1 cellular context compared by ENCODE assay signal in genomic region chr17:76569607-76570279, GRCh38.
TF ChIP-seq lines count a peak whose summit lies in the region.

No MANE protein-coding gene starts in this region.

TF ChIP-seq in HepG2, 621 proteins besides CTCF, POLR2A, EP300 and RAD21 (continued from another document and continues in another):
- TF ChIP-seq AHDC1 (CRISPR knock-in tag; IDR thresholded peaks at IDR 0.05; ENCODE audit: borderline replicate concordance) (0 out of 2 replicates have a peak, but pooled peaks have one; percentile 21), ZNF263 (CRISPR knock-in tag; IDR thresholded peaks at IDR 0.05) (0 out of 2 replicates have a peak, but pooled peaks have one; percentile 18), ZNF343 (CRISPR knock-in tag; IDR thresholded peaks at IDR 0.05) (0 out of 2 replicates have a peak, but pooled peaks have one; percentile 5), ZBTB25 (CRISPR knock-in tag; IDR thresholded peaks at IDR 0.05) (peak; percentile 50; the same call in 1 of the 2 replicates), NCOR1 (IDR thresholded peaks at IDR 0.05; ENCODE audit: borderline replicate concordance, low read length) (peak; percentile 50; the same call in 1 of the 2 replicates), PATZ1 (CRISPR knock-in tag; IDR thresholded peaks at IDR 0.05) (peak; percentile 82), NR2C2 (CRISPR knock-in tag; IDR thresholded peaks at IDR 0.05; ENCODE audit: borderline replicate concordance) (peak; percentile 46; the same call in 1 of the 2 replicates), ZMYM2 (CRISPR knock-in tag; IDR thresholded peaks at IDR 0.05) (0 out of 2 replicates have a peak, but pooled peaks have one; percentile 50), THAP11 (CRISPR knock-in tag; IDR thresholded peaks at IDR 0.05) (peak; percentile 65), MIER2 (CRISPR knock-in tag; IDR thresholded peaks at IDR 0.05) (0 out of 2 replicates have a peak, but pooled peaks have one; percentile 9), CSRNP1 (CRISPR knock-in tag; IDR thresholded peaks at IDR 0.05) (peak; percentile 77), ZNF274 (CRISPR knock-in tag; IDR thresholded peaks at IDR 0.05) (peak; percentile 37; the same call in 1 of the 2 replicates), GATAD2A (CRISPR knock-in tag; IDR thresholded peaks at IDR 0.05) (peak; percentile 93), CHD2 (IDR thresholded peaks at IDR 0.05; ENCODE audit: low read depth, low read length) (no peak), POLR2AphosphoS2 (IDR thresholded peaks at IDR 0.05; ENCODE audit: low read depth, low read length) (no peak), TCF7 (IDR thresholded peaks at IDR 0.05; ENCODE audit: low read depth) (no peak), HMG20A (CRISPR knock-in tag; IDR thresholded peaks at IDR 0.05; ENCODE audit: borderline replicate concordance) (peak; percentile 58; the same call in 1 of the 2 replicates), SALL1 (CRISPR knock-in tag; IDR thresholded peaks at IDR 0.05) (peak; percentile 72), ZNF567 (CRISPR knock-in tag; IDR thresholded peaks at IDR 0.05; ENCODE audit: borderline replicate concordance) (0 out of 2 replicates have a peak, but pooled peaks have one; percentile 27), DRAP1 (CRISPR knock-in tag; IDR thresholded peaks at IDR 0.05) (peak; percentile 12; the same call in 1 of the 2 replicates), ZNF598 (CRISPR knock-in tag; IDR thresholded peaks at IDR 0.05; ENCODE audit: borderline replicate concordance) (peak; percentile 19; the same call in 1 of the 2 replicates), ZNF350 (CRISPR knock-in tag; IDR thresholded peaks at IDR 0.05; ENCODE audit: borderline replicate concordance, low read depth) (peak; percentile 63; the same call in 1 of the 2 replicates), HDAC1 (CRISPR knock-in tag; IDR thresholded peaks at IDR 0.05) (peak; percentile 60; the same call in 1 of the 2 replicates), NPAS2 (CRISPR knock-in tag; IDR thresholded peaks at IDR 0.05; ENCODE audit: borderline replicate concordance) (no peak), ZMYM4 (CRISPR knock-in tag; IDR thresholded peaks at IDR 0.05) (peak; percentile 30; the same call in 1 of the 2 replicates), HNRNPL (IDR thresholded peaks at IDR 0.05; ENCODE audit: low read depth, low read length) (peak; percentile 99), ZNF879 (CRISPR knock-in tag; IDR thresholded peaks at IDR 0.05) (no peak), IRF2 (CRISPR knock-in tag; IDR thresholded peaks at IDR 0.05) (0 out of 2 replicates have a peak, but pooled peaks have one; percentile 42), ZBTB7A (CRISPR knock-in tag; IDR thresholded peaks at IDR 0.05) (peak; percentile 41; the same call in 1 of the 2 replicates), PCBP1 (IDR thresholded peaks at IDR 0.05; ENCODE audit: borderline replicate concordance, low read depth, low read length) (peak; percentile 60; the same call in 1 of the 2 replicates), ZFY (CRISPR knock-in tag; IDR thresholded peaks at IDR 0.05) (peak; percentile 75), PRDM10 (CRISPR knock-in tag; IDR thresholded peaks at IDR 0.05; ENCODE audit: low read depth) (0 out of 2 replicates have a peak, but pooled peaks have one; percentile 28), ZNF468 (CRISPR knock-in tag; IDR thresholded peaks at IDR 0.05) (0 out of 2 replicates have a peak, but pooled peaks have one; percentile 70), ZNF331 (CRISPR knock-in tag; IDR thresholded peaks at IDR 0.05) (peak; percentile 81), ZMAT5 (CRISPR knock-in tag; IDR thresholded peaks at IDR 0.05; ENCODE audit: borderline replicate concordance, low read depth) (no peak)
- TF ChIP-seq, protein P1, sequence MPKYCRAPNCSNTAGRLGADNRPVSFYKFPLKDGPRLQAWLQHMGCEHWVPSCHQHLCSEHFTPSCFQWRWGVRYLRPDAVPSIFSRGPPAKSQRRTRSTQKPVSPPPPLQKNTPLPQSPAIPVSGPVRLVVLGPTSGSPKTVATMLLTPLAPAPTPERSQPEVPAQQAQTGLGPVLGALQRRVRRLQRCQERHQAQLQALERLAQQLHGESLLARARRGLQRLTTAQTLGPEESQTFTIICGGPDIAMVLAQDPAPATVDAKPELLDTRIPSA (CRISPR knock-in tag; IDR thresholded peaks at IDR 0.05; ENCODE audit: borderline replicate concordance), result no peak
- TF ChIP-seq, protein P2, sequence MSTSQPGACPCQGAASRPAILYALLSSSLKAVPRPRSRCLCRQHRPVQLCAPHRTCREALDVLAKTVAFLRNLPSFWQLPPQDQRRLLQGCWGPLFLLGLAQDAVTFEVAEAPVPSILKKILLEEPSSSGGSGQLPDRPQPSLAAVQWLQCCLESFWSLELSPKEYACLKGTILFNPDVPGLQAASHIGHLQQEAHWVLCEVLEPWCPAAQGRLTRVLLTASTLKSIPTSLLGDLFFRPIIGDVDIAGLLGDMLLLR (CRISPR knock-in tag; IDR thresholded peaks at IDR 0.05), result 0 out of 2 replicates have a peak, but pooled peaks have one; percentile 26
- TF ChIP-seq, protein P3, sequence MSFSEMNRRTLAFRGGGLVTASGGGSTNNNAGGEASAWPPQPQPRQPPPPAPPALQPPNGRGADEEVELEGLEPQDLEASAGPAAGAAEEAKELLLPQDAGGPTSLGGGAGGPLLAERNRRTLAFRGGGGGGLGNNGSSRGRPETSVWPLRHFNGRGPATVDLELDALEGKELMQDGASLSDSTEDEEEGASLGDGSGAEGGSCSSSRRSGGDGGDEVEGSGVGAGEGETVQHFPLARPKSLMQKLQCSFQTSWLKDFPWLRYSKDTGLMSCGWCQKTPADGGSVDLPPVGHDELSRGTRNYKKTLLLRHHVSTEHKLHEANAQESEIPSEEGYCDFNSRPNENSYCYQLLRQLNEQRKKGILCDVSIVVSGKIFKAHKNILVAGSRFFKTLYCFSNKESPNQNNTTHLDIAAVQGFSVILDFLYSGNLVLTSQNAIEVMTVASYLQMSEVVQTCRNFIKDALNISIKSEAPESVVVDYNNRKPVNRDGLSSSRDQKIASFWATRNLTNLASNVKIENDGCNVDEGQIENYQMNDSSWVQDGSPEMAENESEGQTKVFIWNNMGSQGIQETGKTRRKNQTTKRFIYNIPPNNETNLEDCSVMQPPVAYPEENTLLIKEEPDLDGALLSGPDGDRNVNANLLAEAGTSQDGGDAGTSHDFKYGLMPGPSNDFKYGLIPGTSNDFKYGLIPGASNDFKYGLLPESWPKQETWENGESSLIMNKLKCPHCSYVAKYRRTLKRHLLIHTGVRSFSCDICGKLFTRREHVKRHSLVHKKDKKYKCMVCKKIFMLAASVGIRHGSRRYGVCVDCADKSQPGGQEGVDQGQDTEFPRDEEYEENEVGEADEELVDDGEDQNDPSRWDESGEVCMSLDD (CRISPR knock-in tag; IDR thresholded peaks at IDR 0.05; ENCODE audit: borderline replicate concordance), result peak; percentile 57; the same call in 1 of the 2 replicates
